8 cellular contexts compared by ENCODE assay signal in genomic region chr1:40848530-40849189, GRCh38. TPM values are rescaled to one million over a fixed set of nuclear protein-coding genes. Genes with fewer than 3 reads are reported as not detected.
A peak's percentile ranks its signal among the peaks of the same experiment; 100 is the strongest.
DNase-seq lines count a peak whose midpoint lies in the region; ATAC-seq and TF ChIP-seq lines count a peak whose summit lies in the region.

No MANE protein-coding gene starts in this region.

- no peaks in the 10 kb centered on the region for H3K27me3 ChIP-seq in left lung
- no peaks in the 10 kb centered on the region for H3K27me3 ChIP-seq in aorta (ENCODE audit: control insufficient read depth in 1 of 2, insufficient read depth in 2 of 2, low read length in 1 of 2)

- H3K36me3 ChIP-seq in left lung (no peaks in the 10 kb centered on the region), aorta (ENCODE audit: control insufficient read depth in 1 of 2, insufficient read depth in 2 of 2, low read length in 1 of 2) (no peaks in the 10 kb centered on the region)

- H3K4me1 ChIP-seq in left lung (peaks cover 0 to 10% of the 10 kb centered on the region in 2 donors), aorta (ENCODE audit: control insufficient read depth in 1 of 2, insufficient read depth in 2 of 2, low read length in 2 of 2) (no peaks in the 10 kb centered on the region)

- WGBS in aorta, 2 donors, result 7 to 9% methylated on average over 6 of the region's 6 CpGs

- TF ChIP-seq CTCF in left lung (IDR thresholded peaks at IDR 0.05), result peak; percentile 65 to 72

- ATAC-seq in left lung (peak; percentile 95), aorta (ENCODE audit: low FRiP score) (peak; percentile 77), GM18502 (IDR thresholded peaks at IDR 0.05; ENCODE audit: poor library complexity, unreplicated experiment) (no peak)

- peak; percentile 100 for DNase-seq in DMS 273 (lab: John Stamatoyannopoulos, UW; ENCODE audit: unreplicated experiment)
- peak; percentile 85 for DNase-seq in HT-29 (ENCODE audit: low spot score)
- peak; percentile 47 to 56 for DNase-seq in NOMO-1 (lab: John Stamatoyannopoulos, UW; ENCODE audit: unreplicated experiment in 2 of 2)
- peak in 36 of 61 donors; percentile 4 to 59 (median 15) for DNase-seq in caudate nucleus (lab: John Stamatoyannopoulos, UW)
- DNase-seq in left lung, result no peak
- DNase-seq in aorta, result peak in 1 of 2 donors; percentile 70
- no peak for DNase-seq in stimulated activated CD4-positive, alpha-beta T cell treated with anti-CD3 and anti-CD28 coated beads, Interleukin-4, amount 100 ng/mL, for 1 hour

- no peak overlapping the region for H3K27ac ChIP-seq in caudate nucleus (ENCODE audit: low read depth, low read length)
- H3K27ac ChIP-seq in left lung, result no peak overlapping the region
- no peak overlapping the region for H3K27ac ChIP-seq in aorta (ENCODE audit: low read depth in 1 of 2, low read length in 2 of 2)

- H3K9me3 ChIP-seq in left lung, result no peaks in the 10 kb centered on the region
- no peaks in the 10 kb centered on the region for H3K9me3 ChIP-seq in aorta (ENCODE audit: control insufficient read depth, low read length)

- H3K4me3 ChIP-seq in left lung, result no peak overlapping the region
- H3K4me3 ChIP-seq in aorta (ENCODE audit: low read length in 2 of 2), result no peak overlapping the region

- intact Hi-C loops in left lung (cut with DNase I) (loop anchor here in 1 of 2 donors (5.0 kb wide), 1 partner anchor 104 kb away; no protein-coding TSS in a partner anchor), aorta (cut with DNase I) (loop anchor here (1.0 to 10.0 kb wide), 4 partner anchors 74 to 174 kb away; no protein-coding TSS in a partner anchor)

RNA-seq across cellular contexts. Expression of gene CITED4, which starts 13.5 kb away (rescaled TPM):
- total RNA-seq in HT-29 (2014; rRNA removed; shearing (Covaris generic)), result 3.1 and 6.4 TPM in 2 replicates
- total RNA-seq in left lung, result 1 to 10 TPM; 6.8 to 6.9 TPM
- 10 to 100 TPM; 13.2 to 19.0 TPM for total RNA-seq in aorta
- 10 to 100 TPM in 1 of 2 donors, 1 to 10 TPM in 1; 4.0 to 13.5 TPM for polyA plus RNA-seq in aorta

Comparison
In these comparisons a context has a peak if more than half of its experiments do, and no peak if none do; other contexts are left out.
1. DNase-seq: peak in DMS 273 (single experiment), HT-29 (single experiment), NOMO-1 (2 of 2) and caudate nucleus (36 of 61); none in left lung (0 of 2) and stimulated activated CD4-positive, alpha-beta T cell treated with anti-CD3 and anti-CD28 coated beads, Interleukin-4, amount 100 ng/mL, for 1 hour (single experiment).